In genomic region chr6:33418690-33419291, GRCh38 we compare ENCODE assay signal across 8 cellular contexts. TPM values are rescaled to one million over a fixed set of nuclear protein-coding genes. Genes with fewer than 3 reads are reported as not detected.
DNase-seq lines count a peak whose midpoint lies in the region; TF ChIP-seq lines count a peak whose summit lies in the region.

No MANE protein-coding gene starts in this region.

- DNase-seq in AG04449 (ENCODE audit: low read depth, low spot score) (no peak), kidney epithelial cell (ENCODE audit: low read depth) (no peak), substantia nigra (lab: John Stamatoyannopoulos, UW) (peak in 2 of 49 donors; percentile 23 to 50), MV-4-11 (lab: John Stamatoyannopoulos, UW) (no peak), NCI-H526 (lab: John Stamatoyannopoulos, UW) (no peak), iPS-NIHi7 (ENCODE audit: extremely low spot score) (no peak)

- no peaks in the 10 kb centered on the region for H4K20me1 ChIP-seq in KMS-11 (ENCODE audit: insufficient read depth)

- peaks cover 28% of the 10 kb centered on the region for H3K4me1 ChIP-seq in KMS-11 (ENCODE audit: low read depth, poor library complexity, severe bottlenecking)

- peaks cover 21% of the 10 kb centered on the region for H3K79me2 ChIP-seq in KMS-11 (ENCODE audit: insufficient read depth, low read depth)

- H3K27me3 ChIP-seq in KMS-11 (ENCODE audit: insufficient read depth, low read depth): no peaks in the 10 kb centered on the region
- H3K27me3 ChIP-seq in kidney epithelial cell (ENCODE audit: control insufficient read depth, insufficient read depth, low read length): no peaks in the 10 kb centered on the region

- CTCF ChIA-PET in AG04449 (lab: Yijun Ruan, JAX): interaction anchor here (0.8 to 2.1 kb wide), 9 partner anchors 10 to 160 kb away, joined by 3 to 10 read pairs (median 3); no protein-coding TSS in a partner anchor

- POLR2A ChIA-PET in AG04449 (lab: Yijun Ruan, JAX): no interaction called here

- no peak for TF ChIP-seq CTCF in AG04449 (IDR thresholded peaks at IDR 0.05; ENCODE audit: insufficient read depth, low read length, missing control alignments)
- TF ChIP-seq CTCF in KMS-11 (conservative IDR thresholded peaks at IDR 0.05; ENCODE audit: low read depth, low read length): no peak
- TF ChIP-seq CTCF in kidney epithelial cell (IDR thresholded peaks at IDR 0.05; ENCODE audit: insufficient read depth, low read length, poor library complexity, severe bottlenecking): no peak

- peak overlapping the region; percentile 42 for H3K4me2 ChIP-seq in KMS-11

- peak overlapping the region; percentile 46; the same call in 1 of the 2 replicates for H2AFZ ChIP-seq in KMS-11 (ENCODE audit: low read depth)

- H3K4me3 ChIP-seq in AG04449 (ENCODE audit: low read depth, low read length) (peak overlapping the region; percentile 53), KMS-11 (IDR thresholded peaks at IDR 0.05; ENCODE audit: insufficient read depth, low read depth, low read length) (no peak overlapping the region), kidney epithelial cell (ENCODE audit: low read depth, low read length) (peak overlapping the region; percentile 25)

- H3K27ac ChIP-seq in KMS-11 (peak overlapping the region; percentile 56), angular gyrus (ENCODE audit: low read depth, low read length) (peak overlapping the region; percentile 97), substantia nigra (ENCODE audit: low read depth, low read length, poor library complexity, severe bottlenecking) (peak overlapping the region; percentile 97)

- H3K9ac ChIP-seq in KMS-11: peak overlapping the region; percentile 37; the same call in 1 of the 2 replicates

- no peaks in the 10 kb centered on the region for H3K36me3 ChIP-seq in KMS-11 (ENCODE audit: insufficient read depth)
- H3K36me3 ChIP-seq in kidney epithelial cell (ENCODE audit: control insufficient read depth, insufficient read depth, low read length): no peaks in the 10 kb centered on the region

RNA-seq across cellular contexts. Expression of gene CUTA, which starts 0.9 kb away (rescaled TPM):
- 226 and 227 TPM in 2 replicates for total RNA-seq in kidney epithelial cell

RNA-seq across cellular contexts. Expression of gene SYNGAP1, which starts 1.1 kb away (rescaled TPM):
- 3.3 and 4.2 TPM in 2 replicates for total RNA-seq in kidney epithelial cell

RNA-seq across cellular contexts. Expression of gene PHF1, which starts 8.0 kb away (rescaled TPM):
- total RNA-seq in kidney epithelial cell: 27.9 and 28.0 TPM in 2 replicates

RNA-seq across cellular contexts. Expression of gene KIFC1, which starts 27.2 kb away (rescaled TPM):
- total RNA-seq in kidney epithelial cell: 8.4 and 10.3 TPM in 2 replicates

RNA-seq across cellular contexts. Expression of gene ZBTB9, which starts 35.6 kb away (rescaled TPM):
- 7.4 and 7.6 TPM in 2 replicates for total RNA-seq in kidney epithelial cell
